In genomic region chr12:47155457-47156166, GRCh38 we compare ENCODE assay signal across 12 cellular contexts.
DNase-seq lines count a peak whose midpoint lies in the region; ATAC-seq, FAIRE-seq and TF ChIP-seq lines count a peak whose summit lies in the region.
"Had no signal": no experiment of that assay in that cellular context is flagged by ENCODE, and none has a peak within 500 bp of the region (broad histone marks: within the 10 kb centered on the region; RNA-seq: fewer than 3 reads in every experiment).

No MANE protein-coding gene starts in this region.

- TF ChIP-seq RAD21 in A549 (conservative IDR thresholded peaks at IDR 0.05 in 1 of 2, IDR thresholded peaks at IDR 0.05 in 1 of 2): no peak

- no peak for TF ChIP-seq EP300 in A549 (IDR thresholded peaks at IDR 0.05)

- no peak for TF ChIP-seq POLR2A in A549 (IDR thresholded peaks at IDR 0.05; ENCODE audit: low read length)

- peak; percentile 34 to 83; a peak in 4 of 6 replicates for ATAC-seq in A549
- no peak for ATAC-seq in esophagus mucosa
- ATAC-seq: Panc1 had no signal

- 87% methylated on average over 3 of the region's 3 CpGs for WGBS in A549 (ENCODE audit: missing lambda C conversion rate)

- no peak for FAIRE-seq in A549 (lab: Jason Lieb, UNC)
- FAIRE-seq: GM18507 had no signal

- no peaks in the 10 kb centered on the region for H3K36me3 ChIP-seq in ascending aorta
- H3K36me3 ChIP-seq in WERI-Rb-1: no peaks in the 10 kb centered on the region
- H3K36me3 ChIP-seq: tibial nerve had no signal

- CTCF ChIA-PET in A549 (lab: Yijun Ruan, JAX): interaction anchor here (1.4 to 1.6 kb wide), 2 partner anchors 76 to 122 kb away, joined by 3 read pairs; partner anchors contain the start of genes AMIGO2 and PCED1B

- DNase-seq in A549 (ENCODE audit: low read depth in 1 of 2, low spot score in 1 of 2) (peak in 1 of 2 experiments; percentile 73), ELR (ENCODE audit: low read depth) (peak; percentile 23), ascending aorta (ENCODE audit: low spot score in 2 of 2) (no peak), iris pigment epithelial cell (ENCODE audit: low read depth) (peak; percentile 77), occipital lobe (lab: John Stamatoyannopoulos, UW) (no peak), WERI-Rb-1 (no peak)
- no peak for DNase-seq in stimulated activated CD4-positive, alpha-beta T cell treated with anti-CD3 and anti-CD28 coated beads, Interleukin-4, amount 100 ng/mL, for 1 hour
- DNase-seq: naive B cell had no signal

- peaks cover 14% of the 10 kb centered on the region; the same call in 2 of the 3 replicates for H3K9me3 ChIP-seq in A549
- H3K9me3 ChIP-seq in ascending aorta: peaks cover 0 to 8% of the 10 kb centered on the region in 2 donors
- H3K9me3 ChIP-seq in WERI-Rb-1 (ENCODE audit: severe bottlenecking): no peaks in the 10 kb centered on the region

- peak overlapping the region; percentile 19 for H3K4me2 ChIP-seq in A549

- H3K4me3 ChIP-seq in A549 (no peak overlapping the region), ascending aorta (no peak overlapping the region), WERI-Rb-1 (ENCODE audit: low read depth, low read length) (no peak overlapping the region)
- H3K4me3 ChIP-seq: tibial nerve had no signal

- POLR2A ChIA-PET in A549 (lab: Yijun Ruan, JAX): interaction anchor here (0.8 to 1.2 kb wide), 2 partner anchors 66 to 72 kb away, joined by 3 read pairs; no protein-coding TSS in a partner anchor

- H3K4me1 ChIP-seq in A549: peaks cover 16% of the 10 kb centered on the region
- peaks cover 0 to 3% of the 10 kb centered on the region in 2 donors for H3K4me1 ChIP-seq in ascending aorta

- H3K27ac ChIP-seq in A549: peak overlapping the region; percentile 60 to 78
- H3K27ac ChIP-seq in ascending aorta: peak overlapping the region; percentile 54 to 57
- no peak overlapping the region for H3K27ac ChIP-seq in WERI-Rb-1
- H3K27ac ChIP-seq: tibial nerve had no signal

- intact Hi-C loops in ascending aorta (cut with DNase I): loop anchor here (5.0 kb wide), 1 partner anchor 78 kb away; the partner anchor contains the start of genes AMIGO2 and PCED1B

- no peak for TF ChIP-seq CTCF in A549 (IDR thresholded peaks at IDR 0.05)
- TF ChIP-seq CTCF in ascending aorta (IDR thresholded peaks at IDR 0.05): no peak
- TF ChIP-seq CTCF in WERI-Rb-1 (IDR thresholded peaks at IDR 0.05; ENCODE audit: low read depth, low read length): no peak

- H3K27me3 ChIP-seq in ascending aorta: no peaks in the 10 kb centered on the region
- peaks cover 7% of the 10 kb centered on the region for H3K27me3 ChIP-seq in WERI-Rb-1 (ENCODE audit: insufficient read depth, low read depth, severe bottlenecking)
- H3K27me3 ChIP-seq: tibial nerve had no signal

TF ChIP-seq in A549, 52 proteins besides CTCF, POLR2A, EP300 and RAD21:
- TF ChIP-seq MAX (IDR thresholded peaks at IDR 0.05): peak; percentile 52; the same call in 1 of the 2 replicates
- TF ChIP-seq NFE2L2 (conservative IDR thresholded peaks at IDR 0.05; ENCODE audit: low read length): peak; percentile 81
- no peak for TF ChIP-seq FOSL2 (IDR thresholded peaks at IDR 0.05)
- 0 out of 2 replicates have a peak, but pooled peaks have one; percentile 19 for TF ChIP-seq FOSL2 (CRISPR knock-in tag; IDR thresholded peaks at IDR 0.05)
- TF ChIP-seq CBX8 (IDR thresholded peaks at IDR 0.05): no peak
- TF ChIP-seq MAFK (IDR thresholded peaks at IDR 0.05; ENCODE audit: partially characterized antibody): peak; percentile 92
- TF ChIP-seq CBX2 (IDR thresholded peaks at IDR 0.05; ENCODE audit: borderline replicate concordance, low read depth): no peak

Comparison
In these comparisons a context has a peak if more than half of its experiments do, and no peak if none do; other contexts are left out.
1. DNase-seq: peak in ELR (single experiment) and iris pigment epithelial cell (single experiment); none in ascending aorta (0 of 2), occipital lobe (single experiment), WERI-Rb-1 (single experiment) and stimulated activated CD4-positive, alpha-beta T cell treated with anti-CD3 and anti-CD28 coated beads, Interleukin-4, amount 100 ng/mL, for 1 hour (single experiment).